ENCODE assay signal across 20 cellular contexts in the genomic region with DNA sequence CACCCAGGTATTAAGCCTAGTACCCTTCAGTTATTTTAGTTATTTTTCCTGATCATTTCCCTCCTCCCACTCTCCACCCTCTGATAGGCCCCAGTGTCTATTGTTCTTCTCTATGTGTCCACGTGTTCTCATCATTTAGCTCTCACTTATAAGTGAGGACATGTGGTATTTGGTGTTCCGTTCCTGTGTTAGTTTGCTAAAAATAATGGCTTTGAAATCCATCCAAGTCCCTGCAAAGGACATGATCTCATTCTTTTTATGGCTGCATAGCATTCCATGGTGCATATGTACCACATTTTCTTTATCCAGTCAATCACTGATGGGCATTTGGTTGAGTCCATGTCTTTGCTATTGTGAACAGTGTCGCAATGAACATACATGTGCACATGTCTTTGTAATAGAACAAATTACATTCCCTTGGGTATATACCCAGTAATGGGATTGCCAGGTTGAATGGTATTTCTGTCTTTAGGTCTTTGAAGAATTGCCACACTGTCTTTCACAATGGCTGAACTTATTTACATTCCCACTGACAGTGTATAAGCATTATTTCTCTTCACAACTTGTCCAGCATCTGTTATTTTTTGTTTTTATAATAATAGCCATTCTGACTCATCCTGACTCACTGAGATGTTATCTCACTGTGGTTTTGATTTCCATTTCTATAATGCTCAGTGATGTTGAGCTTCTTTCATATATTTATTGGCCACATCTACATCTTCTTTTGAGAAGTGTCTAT. TPM values are rescaled to one million over a fixed set of nuclear protein-coding genes. Genes with fewer than 3 reads are reported as not detected.
DNase-seq lines count a peak whose midpoint lies in the region; ATAC-seq and TF ChIP-seq lines count a peak whose summit lies in the region.
"Had no signal": no experiment of that assay in that cellular context is flagged by ENCODE, and none has a peak within 500 bp of the region (broad histone marks: within the 10 kb centered on the region; RNA-seq: fewer than 3 reads in every experiment).

No MANE protein-coding gene starts in this region.

- in situ Hi-C loops in IMR-90 (cut with MboI; ENCODE audit: low sequenced_read_pairs) = no loop called here
- in situ Hi-C loops in astrocyte of the spinal cord (cut with HindIII; ENCODE audit: low sequenced_read_pairs) = no loop called here

- H3K27me3 Mint-ChIP-seq in activated naive CD8-positive, alpha-beta T cell treated with anti-CD3 and anti-CD28 coated beads, Interleukin-2, amount 50 U/mL, for 24 hours = peaks cover 22% of the 10 kb centered on the region

- no peak overlapping the region for H4K5ac ChIP-seq in IMR-90 (ENCODE audit: low read depth, low read length)

- H3K27ac ChIP-seq in IMR-90 (ENCODE audit: insufficient read depth, low read length) = no peak overlapping the region
- H3K27ac ChIP-seq: upper lobe of right lung had no signal

- no peak overlapping the region for H2BK5ac ChIP-seq in IMR-90 (ENCODE audit: low read depth, low read length, poor library complexity, severe bottlenecking)

- no CpG with 5 or more reads among the region's 3 CpGs for WGBS in IMR-90 (ENCODE audit: extremely low coverage in 2 of 2, insufficient read length in 1 of 2), 2 experiments

- ATAC-seq in IMR-90 (ENCODE audit: low read depth) = no peak
- ATAC-seq in activated naive CD8-positive, alpha-beta T cell treated with anti-CD3 and anti-CD28 coated beads, Interleukin-2, amount 50 U/mL, for 24 hours = no peak
- ATAC-seq: GM23338; left colon; naive thymus-derived CD4-positive, alpha-beta T cell; stimulated activated memory B cell treated with anti-CD40 and anti-IgM and Interleukin-4, amounts not matched to agents 10 μg/mL and 1 μg/mL and 100 μg/mL, for 72 hours; upper lobe of right lung had no signal

- intact Hi-C loops in IMR-90 (cut with micrococcal nuclease) = no loop called here

- no peak overlapping the region for H2BK20ac ChIP-seq in IMR-90 (ENCODE audit: low read depth, low read length)

- peak; percentile 46 for DNase-seq in DMS53 (lab: John Stamatoyannopoulos, UW)
- DNase-seq in IMR-90 = peak; percentile 28
- DNase-seq in astrocyte of the spinal cord (ENCODE audit: low read depth, low spot score) = peak; percentile 72
- DNase-seq in iris pigment epithelial cell (ENCODE audit: low read depth) = peak; percentile 53
- no peak for DNase-seq in COLO668 (lab: John Stamatoyannopoulos, UW; ENCODE audit: unreplicated experiment)
- no peak for DNase-seq in activated naive CD8-positive, alpha-beta T cell treated with anti-CD3 and anti-CD28 coated beads, Interleukin-2, amount 50 U/mL, for 24 hours
- no peak for DNase-seq in H7
- DNase-seq in mucosa of gallbladder (ENCODE audit: low spot score) = no peak
- DNase-seq: activated CD4-positive, CD25-positive, alpha-beta regulatory T cell; activated T-cell treated with anti-CD3 and anti-CD28 coated beads for 4 hours; amniotic stem cell; DND-41; head of caudate nucleus; left colon; MV-4-11; naive thymus-derived CD4-positive, alpha-beta T cell; stimulated activated CD4-positive, alpha-beta T cell treated with anti-CD3 and anti-CD28 coated beads, Interleukin-4, amount 100 ng/mL, for 24 hours; upper lobe of right lung had no signal

- no peak overlapping the region for H2BK120ac ChIP-seq in IMR-90 (ENCODE audit: low read depth, low read length)

- H3K14ac ChIP-seq in IMR-90 (replicated peaks; ENCODE audit: low read depth, low read length) = no peak overlapping the region

- no peaks in the 10 kb centered on the region for H3K9me1 ChIP-seq in IMR-90 (ENCODE audit: insufficient read depth, low read length)

- POLR2A ChIA-PET in IMR-90 (lab: Charles Lee; ENCODE audit: unreplicated experiment) = no interaction called here

- BruUV-seq in IMR-90 (replicated peaks; lab: Mats Ljungman, UMichigan) = no TSS peak

- H2BK15ac ChIP-seq in IMR-90 (ENCODE audit: low read depth, low read length) = no peak overlapping the region

- no peak overlapping the region for H2AK5ac ChIP-seq in IMR-90 (ENCODE audit: low read depth, low read length)

- no peaks in the 10 kb centered on the region for H3K4me1 Mint-ChIP-seq in activated naive CD8-positive, alpha-beta T cell treated with anti-CD3 and anti-CD28 coated beads, Interleukin-2, amount 50 U/mL, for 24 hours
- H3K4me1 Mint-ChIP-seq: GM23338; naive thymus-derived CD4-positive, alpha-beta T cell; stimulated activated memory B cell treated with anti-CD40 and anti-IgM and Interleukin-4, amounts not matched to agents 10 μg/mL and 1 μg/mL and 100 μg/mL, for 72 hours had no signal

- H3K27me3 ChIP-seq in IMR-90 (ENCODE audit: control insufficient read depth, insufficient read depth, low read length) = no peaks in the 10 kb centered on the region
- H3K27me3 ChIP-seq in H7 (ENCODE audit: control insufficient read depth, insufficient read depth, low read length) = no peaks in the 10 kb centered on the region
- H3K27me3 ChIP-seq: upper lobe of right lung had no signal

- CTCF ChIA-PET in IMR-90 (lab: Yijun Ruan, JAX) = no interaction called here

- H3K4ac ChIP-seq in IMR-90 (ENCODE audit: low read depth, low read length) = no peak overlapping the region

- no peak overlapping the region for H3K9ac ChIP-seq in IMR-90 (ENCODE audit: low read depth, low read length)

- no peak overlapping the region for H3K4me3 Mint-ChIP-seq in activated naive CD8-positive, alpha-beta T cell treated with anti-CD3 and anti-CD28 coated beads, Interleukin-2, amount 50 U/mL, for 24 hours
- H3K4me3 Mint-ChIP-seq: GM23338; naive thymus-derived CD4-positive, alpha-beta T cell; stimulated activated memory B cell treated with anti-CD40 and anti-IgM and Interleukin-4, amounts not matched to agents 10 μg/mL and 1 μg/mL and 100 μg/mL, for 72 hours had no signal

- no peak overlapping the region for H2AFZ ChIP-seq in IMR-90 (replicated peaks; ENCODE audit: low read length, poor library complexity)
- H2AFZ ChIP-seq: GM23338 had no signal

- no peaks in the 10 kb centered on the region for H3K36me3 Mint-ChIP-seq in activated naive CD8-positive, alpha-beta T cell treated with anti-CD3 and anti-CD28 coated beads, Interleukin-2, amount 50 U/mL, for 24 hours (ENCODE audit: low read depth)
- H3K36me3 Mint-ChIP-seq: naive thymus-derived CD4-positive, alpha-beta T cell; stimulated activated memory B cell treated with anti-CD40 and anti-IgM and Interleukin-4, amounts not matched to agents 10 μg/mL and 1 μg/mL and 100 μg/mL, for 72 hours had no signal

- no peak overlapping the region for H3K27ac Mint-ChIP-seq in activated naive CD8-positive, alpha-beta T cell treated with anti-CD3 and anti-CD28 coated beads, Interleukin-2, amount 50 U/mL, for 24 hours
- H3K27ac Mint-ChIP-seq: GM23338; naive thymus-derived CD4-positive, alpha-beta T cell; stimulated activated memory B cell treated with anti-CD40 and anti-IgM and Interleukin-4, amounts not matched to agents 10 μg/mL and 1 μg/mL and 100 μg/mL, for 72 hours had no signal

- H2AK9ac ChIP-seq in IMR-90 (replicated peaks; ENCODE audit: low read depth, low read length, poor library complexity) = no peak overlapping the region

- H3K18ac ChIP-seq in IMR-90 (ENCODE audit: low read depth, low read length) = no peak overlapping the region

- H4K20me1 ChIP-seq in IMR-90 (ENCODE audit: insufficient read depth, low read length) = no peaks in the 10 kb centered on the region

- H3K4me3 ChIP-seq in IMR-90 (ENCODE audit: insufficient read depth, low read depth, low read length) (no peak overlapping the region), astrocyte of the spinal cord (ENCODE audit: low read depth, low read length) (no peak overlapping the region), H7 (ENCODE audit: insufficient read depth, low read depth, low read length) (no peak overlapping the region)
- H3K4me3 ChIP-seq: GM23338, upper lobe of right lung had no signal

- no peaks in the 10 kb centered on the region for H3K4me1 ChIP-seq in IMR-90 (ENCODE audit: control insufficient read depth, insufficient read depth, low read length)
- H3K4me1 ChIP-seq: upper lobe of right lung had no signal

- no peaks in the 10 kb centered on the region for H3K9me3 ChIP-seq in IMR-90 (ENCODE audit: control insufficient read depth, insufficient read depth, low read length)
- H3K9me3 ChIP-seq: upper lobe of right lung had no signal

- peaks cover 13% of the 10 kb centered on the region for H3K9me3 Mint-ChIP-seq in activated naive CD8-positive, alpha-beta T cell treated with anti-CD3 and anti-CD28 coated beads, Interleukin-2, amount 50 U/mL, for 24 hours
- H3K9me3 Mint-ChIP-seq: GM23338 had no signal

- no peak overlapping the region for H3K4me2 ChIP-seq in IMR-90 (ENCODE audit: low read depth, low read length)
- H3K4me2 ChIP-seq: GM23338 had no signal

- dilution Hi-C loops in IMR-90 (cut with HindIII; ENCODE audit: low sequenced_read_pairs, unreplicated experiment) = no loop called here

- H4K91ac ChIP-seq in IMR-90 (ENCODE audit: insufficient read depth, low read depth, low read length) = no peak overlapping the region

- H4K8ac ChIP-seq in IMR-90 (ENCODE audit: low read depth in 2 of 2, low read length in 2 of 2) = no peak overlapping the region

- no peak overlapping the region for H3K23ac ChIP-seq in IMR-90 (ENCODE audit: low read depth, low read length)

- no peaks in the 10 kb centered on the region for H3K79me1 ChIP-seq in IMR-90 (ENCODE audit: low read depth in 1 of 2, low read length in 2 of 2)

- TF ChIP-seq RAD21 in IMR-90 (IDR thresholded peaks at IDR 0.05; ENCODE audit: low read length) = no peak

- H3K36me3 ChIP-seq in IMR-90 (ENCODE audit: control insufficient read depth, insufficient read depth, low read length) (no peaks in the 10 kb centered on the region), H7 (replicated peaks; ENCODE audit: control insufficient read depth, insufficient read depth, low read length) (no peaks in the 10 kb centered on the region)
- H3K36me3 ChIP-seq: upper lobe of right lung had no signal

- no peak for TF ChIP-seq CTCF in IMR-90 (conservative IDR thresholded peaks at IDR 0.05; ENCODE audit: low read depth, low read length)
- no peak for TF ChIP-seq CTCF in astrocyte of the spinal cord (IDR thresholded peaks at IDR 0.05; ENCODE audit: low read depth, low read length)

- no peak overlapping the region for H3K56ac ChIP-seq in IMR-90 (ENCODE audit: extremely low read depth, insufficient read depth, low read length)

- TF ChIP-seq POLR2A in IMR-90 (IDR thresholded peaks at IDR 0.05; ENCODE audit: low read depth, low read length) = no peak

TF ChIP-seq in IMR-90, 13 proteins besides CTCF, POLR2A, EP300 and RAD21 (continues in another document):
- peak; percentile 31; the same call in 1 of the 2 replicates for TF ChIP-seq CEBPB (IDR thresholded peaks at IDR 0.05; ENCODE audit: low read depth, low read length)

RNA-seq across cellular contexts. Expression of gene DIRAS2, which starts 17.2 kb away (rescaled TPM):
- not detected in 2 replicates for total RNA-seq in IMR-90 (2012; rRNA removed)
- not detected in 2 replicates for polyA plus RNA-seq in IMR-90 (2012; rRNA removed)
- not detected in 2 replicates for polyA plus RNA-seq in IMR-90 (2012; cell fraction: cytosol; rRNA removed)
- polyA plus RNA-seq in IMR-90 (2012; cell fraction: nucleus; rRNA removed; ENCODE audit: low replicate concordance) = not detected in 2 replicates
- 0.11 and 0.28 TPM in 2 replicates for total RNA-seq in H7 (2014; rRNA removed; shearing (Covaris generic))
- 26.3 TPM for total RNA-seq in mucosa of gallbladder
- total RNA-seq: naive thymus-derived CD4-positive, alpha-beta T cell; upper lobe of right lung had no signal
- polyA plus RNA-seq: naive thymus-derived CD4-positive, alpha-beta T cell had no signal

Comparison
In these comparisons a context has a peak if more than half of its experiments do, and no peak if none do; other contexts are left out.
1. DNase-seq: peak in DMS53 (single experiment), IMR-90 (single experiment), astrocyte of the spinal cord (single experiment) and iris pigment epithelial cell (single experiment); none in COLO668 (single experiment), activated naive CD8-positive, alpha-beta T cell treated with anti-CD3 and anti-CD28 coated beads, Interleukin-2, amount 50 U/mL, for 24 hours (single experiment), H7 (single experiment) and mucosa of gallbladder (single experiment).
2. RNA of gene DIRAS2, which starts 17.2 kb away (total RNA-seq): 26.3 TPM in mucosa of gallbladder (single experiment); 0.11 to 0.28 TPM in H7 and not detected in IMR-90; every median in the first group is over 10 times any median in the second.